ENCODE assay signal across 28 cellular contexts in genomic region chr4:160414516-160414915, GRCh38.
"Had no signal": no experiment of that assay in that cellular context is flagged by ENCODE, and none has a peak within 500 bp of the region (broad histone marks: within the 10 kb centered on the region; RNA-seq: fewer than 3 reads in every experiment).

No MANE protein-coding gene starts in this region.

- H3K4me1 Mint-ChIP-seq: activated CD4-positive, alpha-beta memory T cell treated with anti-CD3 and anti-CD28 coated beads, Interleukin-2, amount 10 ng/mL, durations not matched to agents 7 days and 5 days; activated naive CD4-positive, alpha-beta T cell treated with anti-CD3 and anti-CD28 coated beads, Interleukin-2, amount 10 ng/mL, durations not matched to agents 7 days and 5 days; activated naive CD8-positive, alpha-beta T cell treated with anti-CD3 and anti-CD28 coated beads for 36 hours; T-cell had no signal

- H3K27me3 Mint-ChIP-seq: activated CD4-positive, alpha-beta memory T cell treated with anti-CD3 and anti-CD28 coated beads, Interleukin-2, amount 10 ng/mL, durations not matched to agents 7 days and 5 days; activated naive CD4-positive, alpha-beta T cell treated with anti-CD3 and anti-CD28 coated beads, Interleukin-2, amount 10 ng/mL, durations not matched to agents 7 days and 5 days; activated naive CD8-positive, alpha-beta T cell treated with anti-CD3 and anti-CD28 coated beads for 36 hours; T-cell had no signal

- DNase-seq: activated CD4-positive, alpha-beta memory T cell treated with anti-CD3 and anti-CD28 coated beads, Interleukin-2, amount 10 ng/mL, durations not matched to agents 7 days and 5 days; activated CD4-positive, alpha-beta T cell treated with anti-CD3 and anti-CD28 coated beads, Interleukin-2, amount 50 U/mL, for 1 hour; activated CD4-positive, CD25-positive, alpha-beta regulatory T cell; activated CD8-positive, alpha-beta memory T cell treated with anti-CD3 and anti-CD28 coated beads, Interleukin-2, amount 50 U/mL, for 4 hours; activated gamma-delta T cell treated with Interleukin-2 at 50 U/mL for 16 hours; activated naive CD4-positive, alpha-beta T cell treated with anti-CD3 and anti-CD28 coated beads, Interleukin-2, amount 10 ng/mL, durations not matched to agents 7 days and 5 days; activated naive CD8-positive, alpha-beta T cell treated with anti-CD3 and anti-CD28 coated beads for 36 hours; activated T-cell treated with anti-CD3 and anti-CD28 coated beads, Interleukin-2, amount 50 U/mL, for 72 hours; brain microvascular endothelial cell; Kasumi-1; NCI-H1048; NCI-H1417 treated with DMSO at 0.1 percent for 48 hours; NCI-H1694; NCI-H2029 treated with DMSO at 0.1 percent for 48 hours; NCI-H524 treated with DMSO at 0.1 percent for 48 hours; NCI-H748 treated with DMSO at 0.1 percent for 48 hours; NK-92 treated with Interleukin-12 subunit alpha and Interleukin-12 subunit beta, amount 100 ng/mL, for 24 hours; OCI-M1; RPMI8226; T-cell; T-helper 2 cell; T1000 had no signal

- H3K9me3 Mint-ChIP-seq: activated CD4-positive, alpha-beta memory T cell treated with anti-CD3 and anti-CD28 coated beads, Interleukin-2, amount 10 ng/mL, durations not matched to agents 7 days and 5 days; activated naive CD8-positive, alpha-beta T cell treated with anti-CD3 and anti-CD28 coated beads for 36 hours had no signal

- ATAC-seq: activated T-cell treated with anti-CD3 and anti-CD28 coated beads, Interleukin-2, amount 50 U/mL, for 72 hours; Panc1; Right ventricle myocardium inferior; T-cell had no signal

- H3K27ac ChIP-seq: brain microvascular endothelial cell, cardiac muscle cell, coronary artery, SK-N-MC had no signal

- H3K27ac Mint-ChIP-seq: activated CD4-positive, alpha-beta memory T cell treated with anti-CD3 and anti-CD28 coated beads, Interleukin-2, amount 10 ng/mL, durations not matched to agents 7 days and 5 days; activated naive CD4-positive, alpha-beta T cell treated with anti-CD3 and anti-CD28 coated beads, Interleukin-2, amount 10 ng/mL, durations not matched to agents 7 days and 5 days; activated naive CD8-positive, alpha-beta T cell treated with anti-CD3 and anti-CD28 coated beads for 36 hours; activated T-cell treated with anti-CD3 and anti-CD28 coated beads, Interleukin-2, amount 50 U/mL, for 72 hours; activated T-helper 2 cell treated with anti-CD3 and anti-CD28 coated beads, Interferon-gamma antibody, Interleukin-2, Interleukin-4, amounts not matched to agents 10 μg/mL and 5 μg/mL and 100 μg/mL, durations not matched to agents 14 hours and 24 hours and 36 hours; T-cell had no signal

- H3K36me3 Mint-ChIP-seq: activated naive CD4-positive, alpha-beta T cell treated with anti-CD3 and anti-CD28 coated beads, Interleukin-2, amount 10 ng/mL, durations not matched to agents 7 days and 5 days; activated naive CD8-positive, alpha-beta T cell treated with anti-CD3 and anti-CD28 coated beads for 36 hours; T-cell had no signal

- H3K4me3 ChIP-seq: cardiac muscle cell, coronary artery, SK-N-MC had no signal

- H3K4me3 Mint-ChIP-seq: activated CD4-positive, alpha-beta memory T cell treated with anti-CD3 and anti-CD28 coated beads, Interleukin-2, amount 10 ng/mL, durations not matched to agents 7 days and 5 days; activated naive CD4-positive, alpha-beta T cell treated with anti-CD3 and anti-CD28 coated beads, Interleukin-2, amount 10 ng/mL, durations not matched to agents 7 days and 5 days; activated naive CD8-positive, alpha-beta T cell treated with anti-CD3 and anti-CD28 coated beads for 36 hours; activated T-cell treated with anti-CD3 and anti-CD28 coated beads, Interleukin-2, amount 50 U/mL, for 72 hours; T-cell had no signal

- H3K27me3 ChIP-seq: brain microvascular endothelial cell, cardiac muscle cell had no signal

- H3K36me3 ChIP-seq: brain microvascular endothelial cell, cardiac muscle cell had no signal
